ENCODE assay signal across 5 cellular contexts in the genomic region with DNA sequence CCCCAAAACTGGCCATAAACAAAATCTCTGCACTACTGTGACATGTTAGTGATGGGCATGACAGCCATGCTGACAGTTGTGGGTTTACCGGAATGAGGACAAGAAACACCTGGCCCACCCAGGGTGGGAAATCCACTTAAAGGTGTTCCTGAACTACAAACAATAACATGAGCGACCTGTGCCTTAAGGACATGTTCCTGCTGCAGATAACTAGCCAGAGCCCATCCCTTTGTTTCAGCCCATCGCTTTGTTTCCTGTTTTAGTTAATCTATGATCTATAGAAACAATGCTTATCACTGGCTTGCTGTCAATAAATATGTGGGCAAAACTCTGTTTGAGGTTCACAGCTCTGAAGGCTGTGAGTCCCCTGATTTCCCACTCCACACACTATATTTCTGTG. TPM values are rescaled to one million over a fixed set of nuclear protein-coding genes. Genes with fewer than 3 reads are reported as not detected.
DNase-seq lines count a peak whose midpoint lies in the region; ATAC-seq, FAIRE-seq and TF ChIP-seq lines count a peak whose summit lies in the region.
"Not testable (repeated sequence)": the region's sequence is repeated elsewhere in the genome, so short reads cannot be mapped to it uniquely, and the experiment has no call there.

No MANE protein-coding gene starts in this region.

- not testable (repeated sequence) for ATAC-seq in HepG2

- not testable (repeated sequence) for H3K27ac ChIP-seq in right atrium auricular region; HepG2 (ENCODE audit: extremely low read length, insufficient read depth, low read length); stomach

- POLR2A ChIA-PET in HepG2 (lab: Yijun Ruan, JAX): not testable (repeated sequence)

- not testable (repeated sequence) for H3K79me2 ChIP-seq in HepG2 (ENCODE audit: insufficient read depth, low read length)

- CTCF ChIA-PET in HepG2 (lab: Yijun Ruan, JAX; ENCODE audit: low intra/inter-chr PET ratio, low total read pairs): not testable (repeated sequence)

- not testable (repeated sequence) for H2AFZ ChIP-seq in HepG2 (ENCODE audit: low read length)

- not testable (repeated sequence) for H3K27me3 ChIP-seq in right atrium auricular region, stomach
- H3K27me3 ChIP-seq in HepG2 (ENCODE audit: control insufficient read depth in 1 of 2, insufficient read depth in 2 of 2, low read length in 2 of 2): peaks cover under 1 to 14% of the 10 kb centered on the region in 2 experiments; a peak in 2 of 5 replicates

- TF ChIP-seq RAD21 in HepG2 (CRISPR knock-in tag; IDR thresholded peaks at IDR 0.05): not testable (repeated sequence)

- intact Hi-C loops in HepG2 (cut with micrococcal nuclease; ENCODE audit: unreplicated experiment); stomach (cut with DNase I; ENCODE audit: low total_unique reads): not testable (repeated sequence)

- not testable (repeated sequence) for H3K9ac ChIP-seq in HepG2 (ENCODE audit: insufficient read depth, low read depth, low read length)

- TF ChIP-seq POLR2A in HepG2 (IDR thresholded peaks at IDR 0.05; ENCODE audit: insufficient read depth in 1 of 2, low read depth in 2 of 2, low read length in 2 of 2); stomach (IDR thresholded peaks at IDR 0.05): not testable (repeated sequence)

- not testable (repeated sequence) for H3K4me3 ChIP-seq in right atrium auricular region; HepG2 (replicated peaks in 1 of 3; ENCODE audit: insufficient read depth in 1 of 3, low read depth in 2 of 3, low read length in 3 of 3); stomach

- WGBS in HepG2 (ENCODE audit: low lambda C conversion rate): 47% methylated on average over 3 of the region's 3 CpGs
- WGBS in stomach, 5 donors: 86 to 93% (median 91%) methylated on average over 3 of the region's 3 CpGs

- peak; percentile 2 for DNase-seq in D341Med (ENCODE audit: low spot score)
- DNase-seq in right atrium auricular region (ENCODE audit: low spot score): peak; percentile 34
- not testable (repeated sequence) for DNase-seq in HepG2 (ENCODE audit: low spot score)
- DNase-seq in mesenteric fat pad (ENCODE audit: low spot score): peak; percentile 12
- peak; percentile 9 for DNase-seq in stomach

- in situ Hi-C loops in HepG2 (cut with HindIII; ENCODE audit: extremely low pct_ligation_motif_present, low pct_unique_long_range_greater_than_20kb): not testable (repeated sequence)

- TF ChIP-seq CTCF in right atrium auricular region (IDR thresholded peaks at IDR 0.05); HepG2 (CRISPR knock-in tag; IDR thresholded peaks at IDR 0.05); stomach (IDR thresholded peaks at IDR 0.05): not testable (repeated sequence)

- not testable (repeated sequence) for H3K4me1 ChIP-seq in right atrium auricular region; HepG2 (ENCODE audit: insufficient read depth, low read length); stomach

- not testable (repeated sequence) for H3K9me3 ChIP-seq in right atrium auricular region; HepG2 (ENCODE audit: low read length)
- H3K9me3 ChIP-seq in stomach: peaks cover 0 to 18% (median 6%) of the 10 kb centered on the region in 4 donors

- not testable (repeated sequence) for H4K20me1 ChIP-seq in HepG2 (ENCODE audit: insufficient read depth, low read length)

- H3K36me3 ChIP-seq in right atrium auricular region; HepG2 (replicated peaks in 1 of 2; ENCODE audit: control insufficient read depth in 1 of 2, insufficient read depth in 2 of 2, low read length in 2 of 2); stomach: not testable (repeated sequence)

- H3K4me2 ChIP-seq in HepG2 (ENCODE audit: low read depth, low read length): not testable (repeated sequence)

- not testable (repeated sequence) for FAIRE-seq in HepG2 (lab: Jason Lieb, UNC)

- TF ChIP-seq EP300 in HepG2 (IDR thresholded peaks at IDR 0.05; ENCODE audit: low read depth in 2 of 2, low read length in 2 of 2); HepG2 (CRISPR knock-in tag; IDR thresholded peaks at IDR 0.05; ENCODE audit: borderline replicate concordance); stomach (IDR thresholded peaks at IDR 0.05): not testable (repeated sequence)

- BruUV-seq in HepG2 (replicated peaks; lab: Mats Ljungman, UMichigan): not testable (repeated sequence)

TF ChIP-seq in HepG2, 621 proteins besides CTCF, POLR2A, EP300 and RAD21:
- TF ChIP-seq ZNF761 (CRISPR knock-in tag; conservative IDR thresholded peaks at IDR 0.05): peak; percentile 97
TF ChIP-seq in HepG2: peak in this region for 1; not testable (repeated sequence) for 620.

RNA-seq across cellular contexts. Expression of gene ZNF273, which starts 39.5 kb away (rescaled TPM):
- total RNA-seq in right atrium auricular region (1 to 10 TPM; 1.1 to 1.6 TPM), HepG2 (2016; rRNA removed; fragmentation: Illumina TruSeq; extraction: Trizol) (5.8 and 6.8 TPM in 2 replicates), mesenteric fat pad (2.1 TPM), stomach (10 to 100 TPM in 3 of 5 donors, 1 to 10 TPM in 2; 5.3 to 24.3 (median 11.6) TPM)
- total RNA-seq in HepG2 (2016; cell fraction: cytosol; rRNA removed; fragmentation: Illumina TruSeq; extraction: Trizol; ENCODE audit: low read depth): 1.1 and 1.3 TPM in 2 replicates
- 5.0 and 7.2 TPM in 2 replicates for total RNA-seq in HepG2 (2016; cell fraction: insoluble cytoplasmic fraction; rRNA removed; fragmentation: Illumina TruSeq; extraction: Trizol)
- total RNA-seq in HepG2 (2016; cell fraction: membrane; rRNA removed; fragmentation: Illumina TruSeq; extraction: Trizol): 2.1 and 4.0 TPM in 2 replicates
- 4.9 and 5.1 TPM in 2 replicates for total RNA-seq in HepG2 (2016; cell fraction: nucleus; rRNA removed; fragmentation: Illumina TruSeq; extraction: Trizol)
- polyA plus RNA-seq in HepG2 (2011; rRNA removed) (0.90 and 1.7 TPM in 2 replicates), stomach (1 to 10 TPM; 1.3 to 7.7 (median 2.9) TPM)
- 1.0 and 1.2 TPM in 2 replicates for polyA plus RNA-seq in HepG2 (2011; cell fraction: cytosol; rRNA removed)
- 0.64 and 0.69 TPM in 2 replicates for polyA plus RNA-seq in HepG2 (2011; cell fraction: nucleus; rRNA removed)
- polyA plus RNA-seq in HepG2 (2012): 1.3 and 2.0 TPM in 2 replicates
- polyA plus RNA-seq in HepG2 (2016; cell fraction: cytosol; fragmentation: Illumina TruSeq; extraction: Trizol; ENCODE audit: low read depth): 0.62 and 0.71 TPM in 2 replicates
- 6.6 and 7.3 TPM in 2 replicates for polyA plus RNA-seq in HepG2 (2016; cell fraction: insoluble cytoplasmic fraction; fragmentation: Illumina TruSeq; extraction: Trizol; ENCODE audit: low read depth)
- 2.5 and 2.6 TPM in 2 replicates for polyA plus RNA-seq in HepG2 (2016; cell fraction: membrane; fragmentation: Illumina TruSeq; extraction: Trizol; ENCODE audit: low read depth)
- 5.0 and 5.1 TPM in 2 replicates for polyA plus RNA-seq in HepG2 (2016; cell fraction: nucleus; fragmentation: Illumina TruSeq; extraction: Trizol; ENCODE audit: insufficient read depth, low read depth)
- 0.90 and 4.3 TPM in 2 replicates for polyA minus RNA-seq in HepG2 (2011; rRNA and poly(A)+ RNA removed; ENCODE audit: low replicate concordance)
- 2.3 TPM in 2 replicates for polyA minus RNA-seq in HepG2 (2011; cell fraction: cytosol; rRNA and poly(A)+ RNA removed)
- 5.3 and 6.6 TPM in 2 replicates for polyA minus RNA-seq in HepG2 (2011; cell fraction: nucleus; rRNA and poly(A)+ RNA removed)
